ENCODE assay signal across 15 cellular contexts in genomic region chr1:18188820-18189517, GRCh38.
DNase-seq lines count a peak whose midpoint lies in the region; ATAC-seq and TF ChIP-seq lines count a peak whose summit lies in the region.
"Had no signal": no experiment of that assay in that cellular context is flagged by ENCODE, and none has a peak within 500 bp of the region (broad histone marks: within the 10 kb centered on the region; RNA-seq: fewer than 3 reads in every experiment).

No MANE protein-coding gene starts in this region.

- H2AK5ac ChIP-seq in mesendoderm (ENCODE audit: low read length), result no peak overlapping the region

- H3K56ac ChIP-seq in mesendoderm (ENCODE audit: low read length), result no peak overlapping the region

- H3F3A ChIP-seq in PC-3 (ENCODE audit: low read length, unreplicated experiment), result no peaks in the 10 kb centered on the region

- H3K27me3 ChIP-seq in right cardiac atrium (ENCODE audit: control insufficient read depth, insufficient read depth), result no peaks in the 10 kb centered on the region
- no peaks in the 10 kb centered on the region for H3K27me3 ChIP-seq in mesendoderm (ENCODE audit: insufficient read depth, low read length, poor library complexity)
- peaks cover 50% of the 10 kb centered on the region for H3K27me3 ChIP-seq in PC-3 (ENCODE audit: low read length)

- BruUV-seq in PC-3 (replicated peaks; lab: Mats Ljungman, UMichigan), result no TSS peak

- H2BK120ac ChIP-seq in mesendoderm (ENCODE audit: low read depth, low read length), result no peak overlapping the region

- H2AFZ ChIP-seq in PC-3 (ENCODE audit: low read length), result no peak overlapping the region

- no peak overlapping the region for H2BK5ac ChIP-seq in mesendoderm (ENCODE audit: low read length)

- no peaks in the 10 kb centered on the region for H3K4me1 ChIP-seq in right cardiac atrium (ENCODE audit: control insufficient read depth, insufficient read depth, low read length)
- H3K4me1 ChIP-seq in mesendoderm (ENCODE audit: control insufficient read depth, low read depth, low read length), result peaks cover under 1% of the 10 kb centered on the region
- H3K4me1 ChIP-seq in PC-3 (ENCODE audit: insufficient read depth, low read length), result no peaks in the 10 kb centered on the region
- H3K4me1 ChIP-seq: A549, Caco-2 had no signal

- no peak overlapping the region for H3K4me2 ChIP-seq in mesendoderm (ENCODE audit: low read length)
- no peak overlapping the region for H3K4me2 ChIP-seq in PC-3 (ENCODE audit: low read length)
- H3K4me2 ChIP-seq: A549 had no signal

- H3K79me1 ChIP-seq in mesendoderm (ENCODE audit: low read length), result no peaks in the 10 kb centered on the region

- H3K9me2 ChIP-seq in PC-3 (replicated peaks; ENCODE audit: low read length), result no peaks in the 10 kb centered on the region

- H3K4ac ChIP-seq in mesendoderm (ENCODE audit: low read depth, low read length), result no peak overlapping the region

- no peak overlapping the region for H3K23ac ChIP-seq in mesendoderm (ENCODE audit: low read length)

- ATAC-seq in Right ventricle myocardium superior (ENCODE audit: poor library complexity) (peak; percentile 22), left cardiac atrium (peak; percentile 56 to 87), right cardiac atrium (peak in 1 of 2 donors; percentile 29), PC-3 (no peak)
- ATAC-seq: A549 had no signal

- H3K9me3 ChIP-seq in right cardiac atrium (ENCODE audit: control insufficient read depth, low read length), result no peaks in the 10 kb centered on the region
- no peaks in the 10 kb centered on the region for H3K9me3 ChIP-seq in PC-3 (ENCODE audit: low read length)
- H3K9me3 ChIP-seq: A549, Caco-2 had no signal

- no peaks in the 10 kb centered on the region for H4K20me1 ChIP-seq in PC-3 (ENCODE audit: low read length)

- H3K4me3 ChIP-seq in right cardiac atrium (ENCODE audit: low read length) (no peak overlapping the region), mesendoderm (ENCODE audit: low read length) (no peak overlapping the region), PC-3 (ENCODE audit: low read length) (no peak overlapping the region)
- H3K4me3 ChIP-seq: A549 had no signal

- H3K36me3 ChIP-seq in mesendoderm (ENCODE audit: control insufficient read depth, insufficient read depth, low read length) (no peaks in the 10 kb centered on the region), PC-3 (ENCODE audit: low read depth, low read length) (no peaks in the 10 kb centered on the region)

- no peak for TF ChIP-seq CTCF in PC-3 (conservative IDR thresholded peaks at IDR 0.05; ENCODE audit: low read depth, low read length)

- H3K79me2 ChIP-seq in mesendoderm (ENCODE audit: control insufficient read depth, insufficient read depth, low read length) (no peaks in the 10 kb centered on the region), PC-3 (ENCODE audit: low read length) (no peaks in the 10 kb centered on the region)

- intact Hi-C loops in Right ventricle myocardium superior (cut with DNase I), result no loop called here
- intact Hi-C loops in cardiac septum (cut with DNase I), result no loop called here
- intact Hi-C loops in left cardiac atrium (cut with DNase I), result no loop called here
- intact Hi-C loops in right cardiac atrium (cut with DNase I), result no loop called here
- intact Hi-C loops in PC-3 (cut with micrococcal nuclease), result no loop called here

- POLR2A ChIA-PET in PC-3 (lab: Charles Lee; ENCODE audit: unreplicated experiment), result no interaction called here

- CTCF ChIA-PET in PC-3 (lab: Charles Lee), result no interaction called here

- DNase-seq in Right ventricle myocardium superior (no peak), cardiac septum (ENCODE audit: low spot score) (no peak), left cardiac atrium (no peak), right cardiac atrium (no peak), mesendoderm (no peak), hepatic stellate cell (ENCODE audit: low spot score) (no peak), PC-3 (no peak)
- DNase-seq: AML-193; Caco-2; CD4-positive, alpha-beta T cell; GDM1; GOT3; H9 had no signal

- 71% methylated on average over 9 of the region's 9 CpGs for WGBS in right cardiac atrium
- no CpG with 5 or more reads among the region's 9 CpGs for WGBS in mesendoderm (ENCODE audit: extremely low coverage, insufficient coverage, low lambda C conversion rate)

- H4K5ac ChIP-seq in mesendoderm (ENCODE audit: low read length), result no peak overlapping the region

- H3K9ac ChIP-seq in mesendoderm (ENCODE audit: low read length) (no peak overlapping the region), PC-3 (ENCODE audit: low read length) (no peak overlapping the region)

- H2BK15ac ChIP-seq in mesendoderm (replicated peaks; ENCODE audit: low read depth), result no peak overlapping the region

- no peak overlapping the region for H4K8ac ChIP-seq in mesendoderm (ENCODE audit: low read depth, low read length)

- H3K18ac ChIP-seq in mesendoderm (ENCODE audit: low read length), result no peak overlapping the region

- H3K27ac ChIP-seq in right cardiac atrium (ENCODE audit: low read length) (peak overlapping the region; percentile 63), mesendoderm (ENCODE audit: low read depth, low read length) (no peak overlapping the region), PC-3 (ENCODE audit: low read length) (no peak overlapping the region)
- H3K27ac ChIP-seq: 22Rv1, A549 had no signal
